In genomic region chrX:17803449-17803848, GRCh38 we compare ENCODE assay signal across 20 cellular contexts. TPM values are rescaled to one million over a fixed set of nuclear protein-coding genes. Genes with fewer than 3 reads are reported as not detected.
"Had no signal": no experiment of that assay in that cellular context is flagged by ENCODE, and none has a peak within 500 bp of the region (broad histone marks: within the 10 kb centered on the region; RNA-seq: fewer than 3 reads in every experiment).

No MANE protein-coding gene starts in this region.

- ATAC-seq: activated CD8-positive, alpha-beta T cell treated with anti-CD3 and anti-CD28 coated beads, Interleukin-2, amount 10 ng/mL, durations not matched to agents 7 days and 5 days had no signal

- DNase-seq: activated CD4-positive, alpha-beta T cell treated with anti-CD3 and anti-CD28 coated beads for 48 hours; activated CD4-positive, alpha-beta T cell treated with anti-CD3 and anti-CD28 coated beads, Interleukin-2, amount 50 U/mL, for 4 hours; activated CD4-positive, CD25-positive, alpha-beta regulatory T cell treated with anti-CD3 and anti-CD28 coated beads, Interleukin-2, amount 50 U/mL, for 72 hours; activated CD8-positive, alpha-beta T cell treated with anti-CD3 and anti-CD28 coated beads, Interleukin-2, amount 10 ng/mL, durations not matched to agents 7 days and 5 days; activated effector memory CD4-positive, alpha-beta T cell treated with Interleukin-2 at 50 U/mL for 16 hours; activated naive CD4-positive, alpha-beta T cell; activated T-cell treated with anti-CD3 and anti-CD28 coated beads, Interleukin-2, amount 50 U/mL, for 24 hours; brain microvascular endothelial cell; KG1; NCI-H1092; NCI-H1930; NCI-H2171 treated with DMSO at 0.1 percent for 48 hours; NCI-H226; NCI-H526; SHP77 treated with DMSO at 0.1 percent for 48 hours had no signal

- H3K4me3 ChIP-seq: ascending aorta, cardiac muscle cell had no signal

- H3K27ac ChIP-seq: ascending aorta, brain microvascular endothelial cell, cardiac muscle cell had no signal

RNA-seq across cellular contexts. Expression of gene RAI2, which starts 57.6 kb away (rescaled TPM):
- total RNA-seq: activated CD8-positive, alpha-beta T cell treated with anti-CD3 and anti-CD28 coated beads, Interleukin-2, amount 10 ng/mL, durations not matched to agents 7 days and 5 days; M059J; NCI-H460; SK-MEL-5 had no signal
